ENCODE assay signal across 19 cellular contexts in genomic region chr6:33551538-33551937, GRCh38. TPM values are rescaled to one million over a fixed set of nuclear protein-coding genes. Genes with fewer than 3 reads are reported as not detected.
DNase-seq lines count a peak whose midpoint lies in the region; ATAC-seq and TF ChIP-seq lines count a peak whose summit lies in the region.
"Had no signal": no experiment of that assay in that cellular context is flagged by ENCODE, and none has a peak within 500 bp of the region (broad histone marks: within the 10 kb centered on the region; RNA-seq: fewer than 3 reads in every experiment).

No MANE protein-coding gene starts in this region.

- TF ChIP-seq CTCF in RWPE1 (conservative IDR thresholded peaks at IDR 0.05; ENCODE audit: low read depth), result no peak

- H3K4ac ChIP-seq in mesendoderm (ENCODE audit: low read depth, low read length), result no peak overlapping the region

- no peak overlapping the region for H3K18ac ChIP-seq in mesendoderm (ENCODE audit: low read length)

- no peak overlapping the region for H4K8ac ChIP-seq in mesendoderm (ENCODE audit: low read depth, low read length)

- H3K27ac Mint-ChIP-seq in activated T-cell treated with anti-CD3 and anti-CD28 coated beads, Interleukin-2, amount 50 U/mL, for 72 hours, result peak overlapping the region; percentile 42
- no peak overlapping the region for H3K27ac Mint-ChIP-seq in activated T-cell treated with anti-CD3 and anti-CD28 coated beads, Interleukin-2, amount 50 U/mL, for 24 hours
- H3K27ac Mint-ChIP-seq in immature natural killer cell, result no peak overlapping the region
- H3K27ac Mint-ChIP-seq: HFFc6 had no signal

- no peaks in the 10 kb centered on the region for H3K79me1 ChIP-seq in mesendoderm (ENCODE audit: low read length)

- no CpG with 5 or more reads among the region's 2 CpGs for WGBS in mesendoderm (ENCODE audit: extremely low coverage, insufficient coverage, low lambda C conversion rate)

- H2BK15ac ChIP-seq in mesendoderm (replicated peaks; ENCODE audit: low read depth), result no peak overlapping the region

- peaks cover 0 to 2% of the 10 kb centered on the region in 2 donors for H3K36me3 Mint-ChIP-seq in activated T-cell treated with anti-CD3 and anti-CD28 coated beads, Interleukin-2, amount 50 U/mL, for 72 hours (ENCODE audit: insufficient read depth in 2 of 2)
- no peaks in the 10 kb centered on the region for H3K36me3 Mint-ChIP-seq in activated T-cell treated with anti-CD3 and anti-CD28 coated beads, Interleukin-2, amount 50 U/mL, for 24 hours (ENCODE audit: low read depth)
- no peaks in the 10 kb centered on the region for H3K36me3 Mint-ChIP-seq in immature natural killer cell
- H3K36me3 Mint-ChIP-seq: CD4-positive, alpha-beta memory T cell had no signal

- no peak overlapping the region for H3K56ac ChIP-seq in mesendoderm (ENCODE audit: low read length)

- H3K4me3 Mint-ChIP-seq in activated T-cell treated with anti-CD3 and anti-CD28 coated beads, Interleukin-2, amount 50 U/mL, for 72 hours, result no peak overlapping the region
- no peak overlapping the region for H3K4me3 Mint-ChIP-seq in activated T-cell treated with anti-CD3 and anti-CD28 coated beads, Interleukin-2, amount 50 U/mL, for 24 hours
- H3K4me3 Mint-ChIP-seq in immature natural killer cell, result no peak overlapping the region
- H3K4me3 Mint-ChIP-seq: CD4-positive, alpha-beta memory T cell; HFFc6 had no signal

- no peak overlapping the region for H3K23ac ChIP-seq in mesendoderm (ENCODE audit: low read length)

- peak overlapping the region; percentile 93 for H3K27ac ChIP-seq in RWPE1
- H3K27ac ChIP-seq in mesendoderm (ENCODE audit: low read depth, low read length), result no peak overlapping the region
- H3K27ac ChIP-seq: A549 had no signal

- H3K4me1 ChIP-seq in mesendoderm (ENCODE audit: control insufficient read depth, low read depth, low read length), result no peaks in the 10 kb centered on the region
- H3K4me1 ChIP-seq: HAP-1 had no signal

- H3K4me3 ChIP-seq in mesendoderm (ENCODE audit: low read length), result no peak overlapping the region
- H3K4me3 ChIP-seq: A549, HAP-1 had no signal

- no peaks in the 10 kb centered on the region for H3K79me2 ChIP-seq in mesendoderm (ENCODE audit: control insufficient read depth, insufficient read depth, low read length)

- CTCF ChIA-PET in RWPE1 (lab: Yijun Ruan, JAX), result no interaction called here

- POLR2A ChIA-PET in RWPE1 (lab: Yijun Ruan, JAX; ENCODE audit: low non-redundant PET), result no interaction called here

- no peak overlapping the region for H2BK120ac ChIP-seq in mesendoderm (ENCODE audit: low read depth, low read length)

- peaks cover 25% of the 10 kb centered on the region for H3K4me1 Mint-ChIP-seq in activated T-cell treated with anti-CD3 and anti-CD28 coated beads, Interleukin-2, amount 50 U/mL, for 72 hours (ENCODE audit: low read depth)
- H3K4me1 Mint-ChIP-seq in activated T-cell treated with anti-CD3 and anti-CD28 coated beads, Interleukin-2, amount 50 U/mL, for 24 hours (ENCODE audit: low read depth), result peaks cover 21% of the 10 kb centered on the region
- peaks cover 13 to 16% of the 10 kb centered on the region in 2 donors for H3K4me1 Mint-ChIP-seq in immature natural killer cell

- no peak overlapping the region for H3K4me2 ChIP-seq in mesendoderm (ENCODE audit: low read length)
- H3K4me2 ChIP-seq: A549 had no signal

- no peak overlapping the region for H3K9ac ChIP-seq in mesendoderm (ENCODE audit: low read length)

- H3K36me3 ChIP-seq in mesendoderm (ENCODE audit: control insufficient read depth, insufficient read depth, low read length), result no peaks in the 10 kb centered on the region
- H3K36me3 ChIP-seq: HAP-1 had no signal

- H3K27me3 ChIP-seq in mesendoderm (ENCODE audit: insufficient read depth, low read length, poor library complexity), result no peaks in the 10 kb centered on the region

- no peak overlapping the region for H2AK5ac ChIP-seq in mesendoderm (ENCODE audit: low read length)

- no peak for DNase-seq in activated T-cell treated with anti-CD3 and anti-CD28 coated beads, Interleukin-2, amount 50 U/mL, for 72 hours
- DNase-seq in activated T-cell treated with anti-CD3 and anti-CD28 coated beads, Interleukin-2, amount 50 U/mL, for 24 hours, result no peak
- no peak for DNase-seq in RWPE1 (ENCODE audit: low spot score)
- peak; percentile 32 for DNase-seq in mesendoderm
- no peak for DNase-seq in immature natural killer cell
- no peak for DNase-seq in AML-193 (lab: John Stamatoyannopoulos, UW)
- DNase-seq: 8988T; ACHN; C1 segment of cervical spinal cord; Calu3; CD4-positive, alpha-beta memory T cell; COR-L47; DMS53; DMS79 treated with DMSO at 0.1 percent for 48 hours; GF-D8; GOT3; HFFc6 had no signal

- no peak overlapping the region for H4K5ac ChIP-seq in mesendoderm (ENCODE audit: low read length)

- H3K9me3 Mint-ChIP-seq in activated T-cell treated with anti-CD3 and anti-CD28 coated beads, Interleukin-2, amount 50 U/mL, for 72 hours, result no peaks in the 10 kb centered on the region
- H3K9me3 Mint-ChIP-seq in activated T-cell treated with anti-CD3 and anti-CD28 coated beads, Interleukin-2, amount 50 U/mL, for 24 hours, result no peaks in the 10 kb centered on the region
- H3K9me3 Mint-ChIP-seq in immature natural killer cell, result no peaks in the 10 kb centered on the region
- H3K9me3 Mint-ChIP-seq: CD4-positive, alpha-beta memory T cell; HFFc6 had no signal

- H2BK5ac ChIP-seq in mesendoderm (ENCODE audit: low read length), result no peak overlapping the region

- H3K27me3 Mint-ChIP-seq in activated T-cell treated with anti-CD3 and anti-CD28 coated beads, Interleukin-2, amount 50 U/mL, for 72 hours (ENCODE audit: low read depth), result no peaks in the 10 kb centered on the region
- no peaks in the 10 kb centered on the region for H3K27me3 Mint-ChIP-seq in activated T-cell treated with anti-CD3 and anti-CD28 coated beads, Interleukin-2, amount 50 U/mL, for 24 hours
- H3K27me3 Mint-ChIP-seq in immature natural killer cell (ENCODE audit: low read depth in 3 of 3), result peaks cover 0 to 2% (median 0%) of the 10 kb centered on the region in 3 donors
- H3K27me3 Mint-ChIP-seq: CD4-positive, alpha-beta memory T cell had no signal

- ATAC-seq in activated T-cell treated with anti-CD3 and anti-CD28 coated beads, Interleukin-2, amount 50 U/mL, for 72 hours (replicated peaks in 1 of 2), result no peak
- ATAC-seq: A549 had no signal

RNA-seq across cellular contexts. Expression of gene BAK1, which starts 28.5 kb away (rescaled TPM):
- total RNA-seq in activated T-cell treated with anti-CD3 and anti-CD28 coated beads, Interleukin-2, amount 50 U/mL, for 72 hours, result 10 to 100 TPM; 54.9 to 55.4 TPM
- polyA plus RNA-seq in mesendoderm (2013, experiment 1 of 2), result 20.5 TPM
- 21.1 TPM for polyA plus RNA-seq in mesendoderm (2013, experiment 2 of 2)
- polyA plus RNA-seq in immature natural killer cell, result 10 to 100 TPM; 26.6 to 46.6 (median 32.4) TPM
